Comparison of ENCODE assay signal across 17 cellular contexts in the genomic region with DNA sequence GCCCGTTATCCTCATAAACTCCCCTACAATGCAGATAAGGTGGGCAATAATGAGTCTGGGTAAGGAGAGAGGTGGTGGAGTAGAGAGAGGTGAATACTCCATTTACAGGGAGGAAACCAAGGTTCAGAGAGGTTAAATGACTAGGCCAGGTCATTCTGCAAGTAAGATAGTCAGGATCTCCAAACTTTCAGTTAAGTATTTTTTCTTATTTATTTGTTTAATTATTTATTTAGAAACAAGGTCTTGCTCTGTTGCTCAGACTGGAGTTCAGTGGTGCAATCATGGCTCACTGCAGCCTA. TPM values are rescaled to one million over a fixed set of nuclear protein-coding genes. Genes with fewer than 3 reads are reported as not detected.
DNase-seq lines count a peak whose midpoint lies in the region; ATAC-seq and TF ChIP-seq lines count a peak whose summit lies in the region.
"Had no signal": no experiment of that assay in that cellular context is flagged by ENCODE, and none has a peak within 500 bp of the region (broad histone marks: within the 10 kb centered on the region; RNA-seq: fewer than 3 reads in every experiment).

No MANE protein-coding gene starts in this region.

- H3K27ac ChIP-seq in thymus (ENCODE audit: low read depth) (peak overlapping the region; percentile 96), left lung (no peak overlapping the region)
- H3K27ac ChIP-seq: PC-9, tibial nerve had no signal

- H3K27me3 ChIP-seq in thymus (ENCODE audit: control insufficient read depth, insufficient read depth) = no peaks in the 10 kb centered on the region
- no peaks in the 10 kb centered on the region for H3K27me3 ChIP-seq in left lung
- H3K27me3 ChIP-seq: tibial nerve had no signal

- no peaks in the 10 kb centered on the region for H3K9me3 Mint-ChIP-seq in activated naive CD4-positive, alpha-beta T cell treated with anti-CD3 and anti-CD28 coated beads, Interleukin-2, amount 50 U/mL, for 24 hours
- H3K9me3 Mint-ChIP-seq in T-helper 2 cell treated with Interferon-gamma antibody and Interleukin-4, amounts not matched to agents 5 μg/mL and 100 μg/mL, for 36 hours = no peaks in the 10 kb centered on the region
- no peaks in the 10 kb centered on the region for H3K9me3 Mint-ChIP-seq in effector memory CD8-positive, alpha-beta T cell
- H3K9me3 Mint-ChIP-seq: mesothelial cell of epicardium had no signal

- H3K4me1 Mint-ChIP-seq in activated naive CD4-positive, alpha-beta T cell treated with anti-CD3 and anti-CD28 coated beads, Interleukin-2, amount 50 U/mL, for 24 hours = peaks cover 61% of the 10 kb centered on the region
- peaks cover 28% of the 10 kb centered on the region for H3K4me1 Mint-ChIP-seq in T-helper 2 cell treated with Interferon-gamma antibody and Interleukin-4, amounts not matched to agents 5 μg/mL and 100 μg/mL, for 36 hours (ENCODE audit: low read depth)
- H3K4me1 Mint-ChIP-seq in effector memory CD8-positive, alpha-beta T cell (ENCODE audit: low read depth in 2 of 2) = peaks cover 12 to 37% of the 10 kb centered on the region in 2 donors

- H3K4me3 ChIP-seq in thymus (ENCODE audit: low read length) (peak overlapping the region; percentile 26), left lung (no peak overlapping the region)
- H3K4me3 ChIP-seq: PC-9, tibial nerve had no signal

- intact Hi-C loops in left lung (cut with DNase I) = no loop called here

- WGBS in thymus = 59% methylated on average over 1 of the region's 1 CpG

- no peak for DNase-seq in activated naive CD4-positive, alpha-beta T cell (lab: John Stamatoyannopoulos, UW)
- no peak for DNase-seq in T-helper 2 cell treated with Interferon-gamma antibody and Interleukin-4, amounts not matched to agents 5 μg/mL and 100 μg/mL, for 36 hours (ENCODE audit: low spot score)
- DNase-seq in effector memory CD8-positive, alpha-beta T cell = no peak
- DNase-seq in amygdala (lab: John Stamatoyannopoulos, UW) = no peak
- no peak for DNase-seq in left lung
- DNase-seq: amniotic stem cell, kidney glomerular epithelial cell, NCI-H2029, NCI-H526 treated with DMSO at 0.1 percent for 48 hours, occipital lobe, PC-9 had no signal

- TF ChIP-seq CTCF in left lung (IDR thresholded peaks at IDR 0.05) = no peak

- no peaks in the 10 kb centered on the region for H3K27me3 Mint-ChIP-seq in activated naive CD4-positive, alpha-beta T cell treated with anti-CD3 and anti-CD28 coated beads, Interleukin-2, amount 50 U/mL, for 24 hours
- H3K27me3 Mint-ChIP-seq in T-helper 2 cell treated with Interferon-gamma antibody and Interleukin-4, amounts not matched to agents 5 μg/mL and 100 μg/mL, for 36 hours (ENCODE audit: low read depth) = no peaks in the 10 kb centered on the region
- no peaks in the 10 kb centered on the region for H3K27me3 Mint-ChIP-seq in effector memory CD8-positive, alpha-beta T cell

- peaks cover 34% of the 10 kb centered on the region for H3K36me3 Mint-ChIP-seq in activated naive CD4-positive, alpha-beta T cell treated with anti-CD3 and anti-CD28 coated beads, Interleukin-2, amount 50 U/mL, for 24 hours
- peaks cover 68% of the 10 kb centered on the region for H3K36me3 Mint-ChIP-seq in T-helper 2 cell treated with Interferon-gamma antibody and Interleukin-4, amounts not matched to agents 5 μg/mL and 100 μg/mL, for 36 hours (ENCODE audit: low read depth)
- peaks cover 63% of the 10 kb centered on the region for H3K36me3 Mint-ChIP-seq in effector memory CD8-positive, alpha-beta T cell (ENCODE audit: insufficient read depth)

- H3K36me3 ChIP-seq in thymus (ENCODE audit: control insufficient read depth, insufficient read depth) (peaks cover 80% of the 10 kb centered on the region), left lung (peaks cover 0 to 85% of the 10 kb centered on the region in 2 donors)

- peak overlapping the region; percentile 64 for H3K4me3 Mint-ChIP-seq in activated naive CD4-positive, alpha-beta T cell treated with anti-CD3 and anti-CD28 coated beads, Interleukin-2, amount 50 U/mL, for 24 hours
- H3K4me3 Mint-ChIP-seq in T-helper 2 cell treated with Interferon-gamma antibody and Interleukin-4, amounts not matched to agents 5 μg/mL and 100 μg/mL, for 36 hours = peak overlapping the region; percentile 50
- no peak overlapping the region for H3K4me3 Mint-ChIP-seq in effector memory CD8-positive, alpha-beta T cell
- H3K4me3 Mint-ChIP-seq: mesothelial cell of epicardium had no signal

- H3K4me1 ChIP-seq in thymus (ENCODE audit: control insufficient read depth, insufficient read depth, low read length) = peaks cover 45% of the 10 kb centered on the region
- H3K4me1 ChIP-seq in left lung = peaks cover 0 to 7% of the 10 kb centered on the region in 2 donors

- ATAC-seq in effector memory CD8-positive, alpha-beta T cell (replicated peaks) = no peak
- ATAC-seq in left lung = no peak
- ATAC-seq in GM21447 (IDR thresholded peaks at IDR 0.05; ENCODE audit: unreplicated experiment) = no peak
- ATAC-seq: HepG2 had no signal

- peaks cover 2% of the 10 kb centered on the region for H3K9me3 ChIP-seq in thymus (ENCODE audit: control insufficient read depth)
- H3K9me3 ChIP-seq in left lung = no peaks in the 10 kb centered on the region
- H3K9me3 ChIP-seq: tibial nerve had no signal

- H3K27ac Mint-ChIP-seq in activated naive CD4-positive, alpha-beta T cell treated with anti-CD3 and anti-CD28 coated beads, Interleukin-2, amount 50 U/mL, for 24 hours = peak overlapping the region; percentile 97
- H3K27ac Mint-ChIP-seq in T-helper 2 cell treated with Interferon-gamma antibody and Interleukin-4, amounts not matched to agents 5 μg/mL and 100 μg/mL, for 36 hours = peak overlapping the region; percentile 91
- H3K27ac Mint-ChIP-seq in effector memory CD8-positive, alpha-beta T cell = peak overlapping the region; percentile 74 to 81
- H3K27ac Mint-ChIP-seq: mesothelial cell of epicardium had no signal

RNA-seq across cellular contexts. Expression of a gene that starts 26.0 kb away (rescaled TPM):
- 28.2 TPM for polyA plus RNA-seq in thymus
- total RNA-seq in left lung = 10 to 100 TPM; 13.6 to 25.2 TPM

RNA-seq across cellular contexts. Expression of a gene that starts 49.7 kb away (rescaled TPM):
- 0.14 TPM for polyA plus RNA-seq in thymus
- total RNA-seq in left lung = 1 to 10 TPM in 1 of 2 donors, under 1 TPM in 1; 0.13 to 1.0 TPM

Comparison
In these comparisons a context has a peak if more than half of its experiments do, and no peak if none do; other contexts are left out.
1. H3K4me3 Mint-ChIP-seq: peak in activated naive CD4-positive, alpha-beta T cell treated with anti-CD3 and anti-CD28 coated beads, Interleukin-2, amount 50 U/mL, for 24 hours (single experiment) and T-helper 2 cell treated with Interferon-gamma antibody and Interleukin-4, amounts not matched to agents 5 μg/mL and 100 μg/mL, for 36 hours (single experiment); none in effector memory CD8-positive, alpha-beta T cell (0 of 2).
2. Peak in every context shown above with its lines, with median percentiles within 50 percentile points of each other: H3K27ac Mint-ChIP-seq.